Comparison of ENCODE assay signal across 1 cellular context in the genomic region with DNA sequence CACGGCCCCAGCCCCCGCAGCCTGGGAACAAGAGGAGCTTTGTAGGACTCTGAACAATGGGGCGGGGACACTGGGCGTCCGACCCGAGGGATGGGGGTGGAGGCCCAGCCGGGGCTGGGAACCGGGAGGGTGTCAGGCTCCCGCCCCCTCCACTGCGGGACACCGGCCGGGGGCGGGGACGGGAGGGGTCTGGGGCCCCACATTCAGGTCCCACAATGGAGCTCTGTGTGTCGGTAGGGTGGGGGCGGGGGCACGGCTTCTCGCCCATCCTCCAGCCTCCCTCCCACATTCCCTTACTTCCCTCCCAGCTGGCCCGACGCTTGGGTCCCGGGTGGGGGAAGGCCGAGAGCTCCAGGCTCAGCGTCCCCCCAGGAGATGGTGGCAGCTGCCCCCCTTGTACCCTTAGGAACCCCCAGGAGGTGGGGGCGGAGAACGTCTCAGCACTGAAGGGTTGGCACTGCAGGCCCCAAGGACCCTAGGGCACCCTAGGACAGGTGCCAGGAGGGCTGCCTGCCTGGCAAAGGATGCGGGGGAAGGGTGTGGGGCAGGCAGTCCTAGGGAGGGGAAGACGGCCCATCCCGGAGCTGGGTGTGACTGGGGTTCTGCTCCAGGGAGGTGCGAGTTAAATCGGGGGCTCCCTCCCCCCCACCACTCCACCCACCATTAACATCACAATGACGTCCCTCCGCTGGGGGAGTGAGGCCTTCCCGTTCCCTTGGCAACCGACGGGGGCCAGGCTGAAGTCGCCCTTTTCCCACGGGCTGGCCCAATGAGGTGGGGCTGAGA.
A peak's percentile ranks its signal among the peaks of the same experiment; 100 is the strongest.
TF ChIP-seq lines count a peak whose summit lies in the region.

No MANE protein-coding gene starts in this region.

TF ChIP-seq in HepG2, 621 proteins besides CTCF, POLR2A, EP300 and RAD21 (continued from another document and continues in another):
- TF ChIP-seq, protein P1, sequence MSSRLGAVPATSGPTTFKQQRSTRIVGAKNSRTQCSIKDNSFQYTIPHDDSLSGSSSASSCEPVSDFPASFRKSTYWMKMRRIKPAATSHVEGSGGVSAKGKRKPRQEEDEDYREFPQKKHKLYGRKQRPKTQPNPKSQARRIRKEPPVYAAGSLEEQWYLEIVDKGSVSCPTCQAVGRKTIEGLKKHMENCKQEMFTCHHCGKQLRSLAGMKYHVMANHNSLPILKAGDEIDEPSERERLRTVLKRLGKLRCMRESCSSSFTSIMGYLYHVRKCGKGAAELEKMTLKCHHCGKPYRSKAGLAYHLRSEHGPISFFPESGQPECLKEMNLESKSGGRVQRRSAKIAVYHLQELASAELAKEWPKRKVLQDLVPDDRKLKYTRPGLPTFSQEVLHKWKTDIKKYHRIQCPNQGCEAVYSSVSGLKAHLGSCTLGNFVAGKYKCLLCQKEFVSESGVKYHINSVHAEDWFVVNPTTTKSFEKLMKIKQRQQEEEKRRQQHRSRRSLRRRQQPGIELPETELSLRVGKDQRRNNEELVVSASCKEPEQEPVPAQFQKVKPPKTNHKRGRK (CRISPR knock-in tag; IDR thresholded peaks at IDR 0.05), result no peak
- TF ChIP-seq, protein P2, sequence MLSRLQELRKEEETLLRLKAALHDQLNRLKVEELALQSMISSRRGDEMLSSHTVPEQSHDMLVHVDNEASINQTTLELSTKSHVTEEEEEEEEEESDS (CRISPR knock-in tag; IDR thresholded peaks at IDR 0.05; ENCODE audit: borderline replicate concordance), result no peak
- TF ChIP-seq, protein P3, sequence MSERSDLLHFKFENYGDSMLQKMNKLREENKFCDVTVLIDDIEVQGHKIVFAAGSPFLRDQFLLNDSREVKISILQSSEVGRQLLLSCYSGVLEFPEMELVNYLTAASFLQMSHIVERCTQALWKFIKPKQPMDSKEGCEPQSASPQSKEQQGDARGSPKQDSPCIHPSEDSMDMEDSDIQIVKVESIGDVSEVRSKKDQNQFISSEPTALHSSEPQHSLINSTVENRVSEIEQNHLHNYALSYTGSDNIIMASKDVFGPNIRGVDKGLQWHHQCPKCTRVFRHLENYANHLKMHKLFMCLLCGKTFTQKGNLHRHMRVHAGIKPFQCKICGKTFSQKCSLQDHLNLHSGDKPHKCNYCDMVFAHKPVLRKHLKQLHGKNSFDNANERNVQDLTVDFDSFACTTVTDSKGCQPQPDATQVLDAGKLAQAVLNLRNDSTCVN (CRISPR knock-in tag; IDR thresholded peaks at IDR 0.05; ENCODE audit: borderline replicate concordance), result no peak
- TF ChIP-seq ZNF556 (CRISPR knock-in tag; IDR thresholded peaks at IDR 0.05; ENCODE audit: borderline replicate concordance) (0 out of 2 replicates have a peak, but pooled peaks have one; percentile 64), ZNF75D (CRISPR knock-in tag; IDR thresholded peaks at IDR 0.05; ENCODE audit: borderline replicate concordance) (no peak), ZNF468 (CRISPR knock-in tag; IDR thresholded peaks at IDR 0.05) (no peak), RFXAP (CRISPR knock-in tag; IDR thresholded peaks at IDR 0.05; ENCODE audit: borderline replicate concordance) (no peak), KDM5B (CRISPR knock-in tag; IDR thresholded peaks at IDR 0.05; ENCODE audit: borderline replicate concordance) (no peak), HNRNPUL1 (IDR thresholded peaks at IDR 0.05; ENCODE audit: low read depth, low read length) (no peak), RAD51 (IDR thresholded peaks at IDR 0.05; ENCODE audit: borderline replicate concordance) (no peak), FUBP1 (CRISPR knock-in tag; IDR thresholded peaks at IDR 0.05; ENCODE audit: borderline replicate concordance) (no peak), ZNF761 (CRISPR knock-in tag; conservative IDR thresholded peaks at IDR 0.05) (0 out of 2 replicates have a peak, but pooled peaks have one; percentile 38), ZFYVE20 (CRISPR knock-in tag; IDR thresholded peaks at IDR 0.05; ENCODE audit: borderline replicate concordance, low read depth) (no peak), RFX3 (CRISPR knock-in tag; IDR thresholded peaks at IDR 0.05) (peak; percentile 41; the same call in 1 of the 2 replicates), ZNF577 (CRISPR knock-in tag; IDR thresholded peaks at IDR 0.05; ENCODE audit: borderline replicate concordance, low read depth) (no peak), HBP1 (CRISPR knock-in tag; IDR thresholded peaks at IDR 0.05; ENCODE audit: low read depth) (no peak), SOX6 (IDR thresholded peaks at IDR 0.05) (no peak), SOX6 (CRISPR knock-in tag; IDR thresholded peaks at IDR 0.05) (peak; percentile 95), SRSF1 (optimal IDR thresholded peaks at IDR 0.05; ENCODE audit: low read depth, low read length) (peak; percentile 99), FOSL2 (CRISPR knock-in tag; IDR thresholded peaks at IDR 0.05) (0 out of 2 replicates have a peak, but pooled peaks have one; percentile 17), ZNF337 (CRISPR knock-in tag; IDR thresholded peaks at IDR 0.05; ENCODE audit: borderline replicate concordance, low read depth) (no peak), PPARG (CRISPR knock-in tag; conservative IDR thresholded peaks at IDR 0.05) (no peak), ISX (CRISPR knock-in tag; conservative IDR thresholded peaks at IDR 0.05) (no peak), FOSL1 (CRISPR knock-in tag; IDR thresholded peaks at IDR 0.05; ENCODE audit: borderline replicate concordance) (no peak), ZNF274 (CRISPR knock-in tag; IDR thresholded peaks at IDR 0.05) (no peak), ZNF30 (CRISPR knock-in tag; IDR thresholded peaks at IDR 0.05) (no peak), KLF9 (CRISPR knock-in tag; IDR thresholded peaks at IDR 0.05; ENCODE audit: low read depth) (no peak), HOXA3 (CRISPR knock-in tag; IDR thresholded peaks at IDR 0.05) (0 out of 2 replicates have a peak, but pooled peaks have one; percentile 6), IRX3 (CRISPR knock-in tag; IDR thresholded peaks at IDR 0.05; ENCODE audit: borderline replicate concordance, low read depth) (no peak), SETDB1 (CRISPR knock-in tag; IDR thresholded peaks at IDR 0.05; ENCODE audit: borderline replicate concordance) (no peak), SATB2 (CRISPR knock-in tag; IDR thresholded peaks at IDR 0.05) (no peak), PCBP2 (optimal IDR thresholded peaks at IDR 0.05; ENCODE audit: low read depth, low read length, poor library complexity, severe bottlenecking) (no peak), ZNF572 (CRISPR knock-in tag; IDR thresholded peaks at IDR 0.05) (no peak), MXI1 (IDR thresholded peaks at IDR 0.05; ENCODE audit: borderline replicate concordance, low read depth, low read length) (no peak), CREM (IDR thresholded peaks at IDR 0.05) (no peak), CREM (CRISPR knock-in tag; IDR thresholded peaks at IDR 0.05) (no peak), ZNF589 (CRISPR knock-in tag; conservative IDR thresholded peaks at IDR 0.05) (no peak), BRCA1 (CRISPR knock-in tag; IDR thresholded peaks at IDR 0.05) (no peak), SKI (IDR thresholded peaks at IDR 0.05; ENCODE audit: partially characterized antibody) (peak; percentile 4), ZBTB3 (CRISPR knock-in tag; IDR thresholded peaks at IDR 0.05; ENCODE audit: borderline replicate concordance, low read depth) (no peak), PAWR (CRISPR knock-in tag; IDR thresholded peaks at IDR 0.05; ENCODE audit: borderline replicate concordance) (no peak), NRL (CRISPR knock-in tag; IDR thresholded peaks at IDR 0.05; ENCODE audit: borderline replicate concordance) (no peak), KDM2A (CRISPR knock-in tag; IDR thresholded peaks at IDR 0.05; ENCODE audit: borderline replicate concordance, low read depth) (no peak), ELF3 (CRISPR knock-in tag; IDR thresholded peaks at IDR 0.05) (peak; percentile 50; the same call in 1 of the 2 replicates)
- TF ChIP-seq, protein P4, sequence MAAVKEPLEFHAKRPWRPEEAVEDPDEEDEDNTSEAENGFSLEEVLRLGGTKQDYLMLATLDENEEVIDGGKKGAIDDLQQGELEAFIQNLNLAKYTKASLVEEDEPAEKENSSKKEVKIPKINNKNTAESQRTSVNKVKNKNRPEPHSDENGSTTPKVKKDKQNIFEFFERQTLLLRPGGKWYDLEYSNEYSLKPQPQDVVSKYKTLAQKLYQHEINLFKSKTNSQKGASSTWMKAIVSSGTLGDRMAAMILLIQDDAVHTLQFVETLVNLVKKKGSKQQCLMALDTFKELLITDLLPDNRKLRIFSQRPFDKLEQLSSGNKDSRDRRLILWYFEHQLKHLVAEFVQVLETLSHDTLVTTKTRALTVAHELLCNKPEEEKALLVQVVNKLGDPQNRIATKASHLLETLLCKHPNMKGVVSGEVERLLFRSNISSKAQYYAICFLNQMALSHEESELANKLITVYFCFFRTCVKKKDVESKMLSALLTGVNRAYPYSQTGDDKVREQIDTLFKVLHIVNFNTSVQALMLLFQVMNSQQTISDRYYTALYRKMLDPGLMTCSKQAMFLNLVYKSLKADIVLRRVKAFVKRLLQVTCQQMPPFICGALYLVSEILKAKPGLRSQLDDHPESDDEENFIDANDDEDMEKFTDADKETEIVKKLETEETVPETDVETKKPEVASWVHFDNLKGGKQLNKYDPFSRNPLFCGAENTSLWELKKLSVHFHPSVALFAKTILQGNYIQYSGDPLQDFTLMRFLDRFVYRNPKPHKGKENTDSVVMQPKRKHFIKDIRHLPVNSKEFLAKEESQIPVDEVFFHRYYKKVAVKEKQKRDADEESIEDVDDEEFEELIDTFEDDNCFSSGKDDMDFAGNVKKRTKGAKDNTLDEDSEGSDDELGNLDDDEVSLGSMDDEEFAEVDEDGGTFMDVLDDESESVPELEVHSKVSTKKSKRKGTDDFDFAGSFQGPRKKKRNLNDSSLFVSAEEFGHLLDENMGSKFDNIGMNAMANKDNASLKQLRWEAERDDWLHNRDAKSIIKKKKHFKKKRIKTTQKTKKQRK (IDR thresholded peaks at IDR 0.05; ENCODE audit: low read length), result no peak
- TF ChIP-seq, protein P5, sequence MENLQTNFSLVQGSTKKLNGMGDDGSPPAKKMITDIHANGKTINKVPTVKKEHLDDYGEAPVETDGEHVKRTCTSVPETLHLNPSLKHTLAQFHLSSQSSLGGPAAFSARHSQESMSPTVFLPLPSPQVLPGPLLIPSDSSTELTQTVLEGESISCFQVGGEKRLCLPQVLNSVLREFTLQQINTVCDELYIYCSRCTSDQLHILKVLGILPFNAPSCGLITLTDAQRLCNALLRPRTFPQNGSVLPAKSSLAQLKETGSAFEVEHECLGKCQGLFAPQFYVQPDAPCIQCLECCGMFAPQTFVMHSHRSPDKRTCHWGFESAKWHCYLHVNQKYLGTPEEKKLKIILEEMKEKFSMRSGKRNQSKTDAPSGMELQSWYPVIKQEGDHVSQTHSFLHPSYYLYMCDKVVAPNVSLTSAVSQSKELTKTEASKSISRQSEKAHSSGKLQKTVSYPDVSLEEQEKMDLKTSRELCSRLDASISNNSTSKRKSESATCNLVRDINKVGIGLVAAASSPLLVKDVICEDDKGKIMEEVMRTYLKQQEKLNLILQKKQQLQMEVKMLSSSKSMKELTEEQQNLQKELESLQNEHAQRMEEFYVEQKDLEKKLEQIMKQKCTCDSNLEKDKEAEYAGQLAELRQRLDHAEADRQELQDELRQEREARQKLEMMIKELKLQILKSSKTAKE (CRISPR knock-in tag; IDR thresholded peaks at IDR 0.05; ENCODE audit: borderline replicate concordance), result no peak; the same call in 1 of the 2 replicates
- TF ChIP-seq, protein P6, sequence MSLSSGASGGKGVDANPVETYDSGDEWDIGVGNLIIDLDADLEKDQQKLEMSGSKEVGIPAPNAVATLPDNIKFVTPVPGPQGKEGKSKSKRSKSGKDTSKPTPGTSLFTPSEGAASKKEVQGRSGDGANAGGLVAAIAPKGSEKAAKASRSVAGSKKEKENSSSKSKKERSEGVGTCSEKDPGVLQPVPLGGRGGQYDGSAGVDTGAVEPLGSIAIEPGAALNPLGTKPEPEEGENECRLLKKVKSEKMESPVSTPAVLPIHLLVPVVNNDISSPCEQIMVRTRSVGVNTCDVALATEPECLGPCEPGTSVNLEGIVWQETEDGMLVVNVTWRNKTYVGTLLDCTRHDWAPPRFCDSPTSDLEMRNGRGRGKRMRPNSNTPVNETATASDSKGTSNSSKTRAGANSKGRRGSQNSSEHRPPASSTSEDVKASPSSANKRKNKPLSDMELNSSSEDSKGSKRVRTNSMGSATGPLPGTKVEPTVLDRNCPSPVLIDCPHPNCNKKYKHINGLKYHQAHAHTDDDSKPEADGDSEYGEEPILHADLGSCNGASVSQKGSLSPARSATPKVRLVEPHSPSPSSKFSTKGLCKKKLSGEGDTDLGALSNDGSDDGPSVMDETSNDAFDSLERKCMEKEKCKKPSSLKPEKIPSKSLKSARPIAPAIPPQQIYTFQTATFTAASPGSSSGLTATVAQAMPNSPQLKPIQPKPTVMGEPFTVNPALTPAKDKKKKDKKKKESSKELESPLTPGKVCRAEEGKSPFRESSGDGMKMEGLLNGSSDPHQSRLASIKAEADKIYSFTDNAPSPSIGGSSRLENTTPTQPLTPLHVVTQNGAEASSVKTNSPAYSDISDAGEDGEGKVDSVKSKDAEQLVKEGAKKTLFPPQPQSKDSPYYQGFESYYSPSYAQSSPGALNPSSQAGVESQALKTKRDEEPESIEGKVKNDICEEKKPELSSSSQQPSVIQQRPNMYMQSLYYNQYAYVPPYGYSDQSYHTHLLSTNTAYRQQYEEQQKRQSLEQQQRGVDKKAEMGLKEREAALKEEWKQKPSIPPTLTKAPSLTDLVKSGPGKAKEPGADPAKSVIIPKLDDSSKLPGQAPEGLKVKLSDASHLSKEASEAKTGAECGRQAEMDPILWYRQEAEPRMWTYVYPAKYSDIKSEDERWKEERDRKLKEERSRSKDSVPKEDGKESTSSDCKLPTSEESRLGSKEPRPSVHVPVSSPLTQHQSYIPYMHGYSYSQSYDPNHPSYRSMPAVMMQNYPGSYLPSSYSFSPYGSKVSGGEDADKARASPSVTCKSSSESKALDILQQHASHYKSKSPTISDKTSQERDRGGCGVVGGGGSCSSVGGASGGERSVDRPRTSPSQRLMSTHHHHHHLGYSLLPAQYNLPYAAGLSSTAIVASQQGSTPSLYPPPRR (CRISPR knock-in tag; IDR thresholded peaks at IDR 0.05; ENCODE audit: borderline replicate concordance), result peak; percentile 79
